ENCODE assay signal across 21 cellular contexts in the genomic region with DNA sequence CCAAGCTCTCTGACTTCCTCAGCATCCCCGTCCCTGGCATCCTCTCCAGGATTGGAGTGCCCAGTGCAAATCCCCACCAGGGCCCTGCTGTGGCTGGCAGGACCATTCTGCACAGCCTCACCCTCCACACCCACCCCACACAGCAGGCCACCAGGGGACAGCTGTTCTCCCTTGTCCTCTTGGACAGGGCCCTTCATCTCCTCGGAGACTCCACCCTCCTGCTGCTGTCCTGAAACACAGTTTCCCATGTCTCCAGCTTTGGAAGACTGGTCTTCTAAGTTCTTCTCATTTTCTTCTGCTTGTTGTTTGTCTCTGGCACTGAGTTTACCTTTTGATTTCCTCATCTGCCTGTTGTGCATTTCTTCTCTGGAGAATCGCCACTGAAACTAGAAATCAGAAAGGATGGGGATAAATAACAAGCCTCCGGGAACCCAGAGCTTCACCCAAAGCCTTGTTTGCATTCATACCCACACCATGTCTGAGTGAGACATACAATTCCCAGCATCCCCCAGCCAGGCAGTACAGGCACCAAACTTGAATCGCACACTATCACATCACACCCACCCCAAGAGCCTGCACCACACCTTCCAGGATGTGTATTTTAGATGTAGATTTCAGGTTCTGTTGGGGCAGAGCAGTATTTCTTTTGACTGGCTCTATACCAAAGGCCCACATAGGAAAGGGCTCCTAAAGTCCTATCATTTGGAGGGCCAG. TPM values are rescaled to one million over a fixed set of nuclear protein-coding genes. Genes with fewer than 3 reads are reported as not detected.
DNase-seq lines count a peak whose midpoint lies in the region; ATAC-seq and TF ChIP-seq lines count a peak whose summit lies in the region.
"Had no signal": no experiment of that assay in that cellular context is flagged by ENCODE, and none has a peak within 500 bp of the region (broad histone marks: within the 10 kb centered on the region; RNA-seq: fewer than 3 reads in every experiment).

No MANE protein-coding gene starts in this region.

- no peak for DNase-seq in activated T-cell treated with anti-CD3 and anti-CD28 coated beads, Interleukin-2, amount 50 U/mL, for 4 hours
- DNase-seq in activated T-cell treated with anti-CD3 and anti-CD28 coated beads for 4 hours (no peak), T-cell (no peak), esophagus muscularis mucosa (ENCODE audit: extremely low spot score) (peak; percentile 53)
- no peak for DNase-seq in stimulated activated CD4-positive, alpha-beta T cell treated with anti-CD3 and anti-CD28 coated beads, Interleukin-4, amount 100 ng/mL, for 1 hour
- DNase-seq: ACHN, brain microvascular endothelial cell, DMS79 treated with DMSO at 0.1 percent for 48 hours, hypothalamus, NCI-H1930, NCI-H446 treated with DMSO at 0.1 percent for 48 hours, psoas muscle, tibial artery had no signal

- 89% methylated on average over 5 of the region's 5 CpGs for WGBS in esophagus muscularis mucosa

- no peak for TF ChIP-seq EP300 in esophagus muscularis mucosa (IDR thresholded peaks at IDR 0.05)

- peak overlapping the region; percentile 41 for H3K4me3 Mint-ChIP-seq in activated T-cell treated with anti-CD3 and anti-CD28 coated beads, Interleukin-2, amount 50 U/mL, for 4 hours
- H3K4me3 Mint-ChIP-seq in T-cell, result peak overlapping the region; percentile 6 to 81 (median 37)
- H3K4me3 Mint-ChIP-seq: IgD-negative memory B cell, nephron had no signal

- peaks cover 84% of the 10 kb centered on the region for H3K4me1 Mint-ChIP-seq in activated T-cell treated with anti-CD3 and anti-CD28 coated beads, Interleukin-2, amount 50 U/mL, for 4 hours (ENCODE audit: low read depth)
- H3K4me1 Mint-ChIP-seq in T-cell, result peaks cover 91 to 94% (median 92%) of the 10 kb centered on the region in 3 donors

- no peaks in the 10 kb centered on the region for H3K27me3 Mint-ChIP-seq in activated T-cell treated with anti-CD3 and anti-CD28 coated beads, Interleukin-2, amount 50 U/mL, for 4 hours (ENCODE audit: low read depth)
- H3K27me3 Mint-ChIP-seq in T-cell, result no peaks in the 10 kb centered on the region
- H3K27me3 Mint-ChIP-seq: IgD-negative memory B cell had no signal

- H3K4me1 ChIP-seq in esophagus muscularis mucosa (peaks cover 7 to 69% (median 40%) of the 10 kb centered on the region in 4 donors), subcutaneous abdominal adipose tissue (ENCODE audit: control insufficient read depth in 5 of 5, insufficient read depth in 5 of 5, low read length in 5 of 5) (peaks cover 14 to 49% (median 40%) of the 10 kb centered on the region in 5 donors)

- H3K27ac ChIP-seq in esophagus muscularis mucosa (replicated peaks in 1 of 4) (peak overlapping the region; percentile 49 to 69 (median 58)), subcutaneous abdominal adipose tissue (ENCODE audit: low read depth, low read length) (peak overlapping the region; percentile 80)
- H3K27ac ChIP-seq: brain microvascular endothelial cell, coronary artery, psoas muscle, tibial artery, VCaP had no signal

- no peaks in the 10 kb centered on the region for H3K9me3 ChIP-seq in esophagus muscularis mucosa
- no peaks in the 10 kb centered on the region for H3K9me3 ChIP-seq in subcutaneous abdominal adipose tissue (ENCODE audit: control insufficient read depth in 5 of 5, low read length in 5 of 5)
- H3K9me3 ChIP-seq: psoas muscle, tibial artery had no signal

- no peak for TF ChIP-seq CTCF in esophagus muscularis mucosa (IDR thresholded peaks at IDR 0.05)

- CTCF ChIA-PET in T-cell (lab: Charles Lee), result interaction anchor here (0.8 to 5.9 kb wide), 8 partner anchors 13 to 233 kb away, joined by 3 to 75 read pairs (median 3); no protein-coding TSS in a partner anchor

- H3K27ac Mint-ChIP-seq in T-cell, result peak overlapping the region; percentile 91 to 98
- H3K27ac Mint-ChIP-seq: nephron had no signal

- intact Hi-C loops in esophagus muscularis mucosa (cut with DNase I), result no loop called here

- no peak overlapping the region for H3K4me3 ChIP-seq in esophagus muscularis mucosa
- H3K4me3 ChIP-seq in subcutaneous abdominal adipose tissue (ENCODE audit: low read depth in 1 of 5, low read length in 5 of 5), result no peak overlapping the region
- H3K4me3 ChIP-seq: coronary artery, psoas muscle, tibial artery had no signal

- no peak for ATAC-seq in activated T-cell treated with anti-CD3 and anti-CD28 coated beads, Interleukin-2, amount 50 U/mL, for 4 hours
- ATAC-seq in T-cell (replicated peaks in 1 of 4), result peak in 3 of 4 experiments; percentile 3 to 30 (median 11)
- ATAC-seq in GM18870 (IDR thresholded peaks at IDR 0.05; ENCODE audit: unreplicated experiment), result no peak
- no peak for ATAC-seq in GM18520 (IDR thresholded peaks at IDR 0.05; ENCODE audit: unreplicated experiment)
- ATAC-seq: HCT116, psoas muscle had no signal

- peaks cover 43% of the 10 kb centered on the region for H3K36me3 Mint-ChIP-seq in activated T-cell treated with anti-CD3 and anti-CD28 coated beads, Interleukin-2, amount 50 U/mL, for 4 hours (ENCODE audit: insufficient read depth)
- peaks cover 44% of the 10 kb centered on the region for H3K36me3 Mint-ChIP-seq in T-cell

- H3K36me3 ChIP-seq in esophagus muscularis mucosa (peaks cover 3 to 90% (median 61%) of the 10 kb centered on the region in 4 donors), subcutaneous abdominal adipose tissue (ENCODE audit: control insufficient read depth in 5 of 5, insufficient read depth in 5 of 5, low read length in 5 of 5) (peaks cover 5 to 69% (median 59%) of the 10 kb centered on the region in 5 donors)

- TF ChIP-seq POLR2A in esophagus muscularis mucosa (IDR thresholded peaks at IDR 0.05; ENCODE audit: low read depth), result no peak

- H3K9ac ChIP-seq in subcutaneous abdominal adipose tissue (ENCODE audit: low read length in 5 of 5), result no peak overlapping the region

- H3K9me3 Mint-ChIP-seq in activated T-cell treated with anti-CD3 and anti-CD28 coated beads, Interleukin-2, amount 50 U/mL, for 4 hours, result no peaks in the 10 kb centered on the region
- H3K9me3 Mint-ChIP-seq in T-cell, result no peaks in the 10 kb centered on the region
- H3K9me3 Mint-ChIP-seq: IgD-negative memory B cell, nephron had no signal

- no peaks in the 10 kb centered on the region for H3K27me3 ChIP-seq in esophagus muscularis mucosa
- H3K27me3 ChIP-seq in subcutaneous abdominal adipose tissue (ENCODE audit: control insufficient read depth in 5 of 5, insufficient read depth in 4 of 5, low read length in 5 of 5), result no peaks in the 10 kb centered on the region
- H3K27me3 ChIP-seq: brain microvascular endothelial cell, tibial artery had no signal

- POLR2A ChIA-PET in T-cell (lab: Charles Lee), result interaction anchor here in 1 of 2 donors (0.7 to 1.1 kb wide), 2 partner anchors 27 to 525 kb away, joined by 3 read pairs; no protein-coding TSS in a partner anchor

RNA-seq across cellular contexts. Expression of gene OXNAD1, which starts 52.0 kb away (rescaled TPM):
- 10 to 100 TPM; 24.6 to 25.5 (median 24.8) TPM for total RNA-seq in activated T-cell treated with anti-CD3 and anti-CD28 coated beads, Interleukin-2, amount 50 U/mL, for 4 hours
- total RNA-seq in T-cell (100 to 1,000 TPM in 3 of 5 donors, 10 to 100 TPM in 2; 78.5 to 218 (median 101) TPM), esophagus muscularis mucosa (10 to 100 TPM in 2 of 4 donors, 1 to 10 TPM in 2; 6.7 to 13.3 (median 10.2) TPM)

RNA-seq across cellular contexts. Expression of gene DPH3, which starts 52.3 kb away (rescaled TPM):
- 10 to 100 TPM; 30.2 to 37.9 (median 33.4) TPM for total RNA-seq in activated T-cell treated with anti-CD3 and anti-CD28 coated beads, Interleukin-2, amount 50 U/mL, for 4 hours
- total RNA-seq in T-cell (10 to 100 TPM; 13.1 to 19.0 (median 14.4) TPM), esophagus muscularis mucosa (10 to 100 TPM; 27.2 to 50.7 (median 37.6) TPM)

Comparison
In these comparisons a context has a peak if more than half of its experiments do, and no peak if none do; other contexts are left out.
1. ATAC-seq: peak in T-cell (3 of 4); none in activated T-cell treated with anti-CD3 and anti-CD28 coated beads, Interleukin-2, amount 50 U/mL, for 4 hours (0 of 2), GM18870 (single experiment) and GM18520 (single experiment).